Comparison of ENCODE assay signal across 14 cellular contexts in genomic region chr18:37156330-37156942, GRCh38.
"Had no signal": no experiment of that assay in that cellular context is flagged by ENCODE, and none has a peak within 500 bp of the region (broad histone marks: within the 10 kb centered on the region; RNA-seq: fewer than 3 reads in every experiment).

No MANE protein-coding gene starts in this region.

- H3K27ac ChIP-seq: colonic mucosa, lower lobe of right lung, neural progenitor cell, suprapubic skin had no signal

- DNase-seq: activated B cell treated with CpG ODN at 0.5 μM for 24 hours; activated CD4-positive, alpha-beta T cell treated with anti-CD3 and anti-CD28 coated beads for 48 hours; activated CD8-positive, alpha-beta T cell treated with anti-CD3 and anti-CD28 coated beads for 36 hours; activated effector memory CD4-positive, alpha-beta T cell treated with anti-CD3 and anti-CD28 coated beads, Interleukin-2, amount 50 U/mL, for 16 hours; activated T-cell treated with anti-CD3 and anti-CD28 coated beads, Interleukin-2, amount 50 U/mL, for 48 hours; colonic mucosa; foreskin melanocyte; left cardiac atrium; lower lobe of right lung; naive B cell; T1000 had no signal

- ATAC-seq: activated CD8-positive, alpha-beta T cell treated with anti-CD3 and anti-CD28 coated beads for 36 hours; left cardiac atrium; sciatic nerve had no signal
